ENCODE assay signal across 21 cellular contexts in the genomic region with DNA sequence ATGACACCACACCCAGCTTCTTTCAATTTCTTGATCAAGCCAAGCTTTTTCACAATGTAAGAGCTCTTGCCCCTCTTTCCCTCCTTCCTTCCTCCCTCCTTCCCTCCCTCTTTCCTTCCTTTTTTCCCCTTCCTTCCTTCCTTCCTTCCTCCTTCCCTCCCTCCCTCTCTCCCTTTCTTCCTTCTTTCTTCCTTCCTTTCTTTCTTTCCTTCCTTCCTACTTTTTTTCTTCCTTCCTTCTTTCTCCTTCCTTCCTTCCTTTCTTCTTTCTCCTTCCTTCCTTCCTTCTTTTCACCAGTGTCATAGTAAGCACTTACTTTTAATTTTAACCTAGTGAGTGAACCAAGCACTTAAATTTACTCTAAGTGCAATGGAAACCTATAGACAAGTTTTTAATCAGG. TPM values are rescaled to one million over a fixed set of nuclear protein-coding genes. Genes with fewer than 3 reads are reported as not detected.
DNase-seq lines count a peak whose midpoint lies in the region; ATAC-seq and TF ChIP-seq lines count a peak whose summit lies in the region.
"Had no signal": no experiment of that assay in that cellular context is flagged by ENCODE, and none has a peak within 500 bp of the region (broad histone marks: within the 10 kb centered on the region; RNA-seq: fewer than 3 reads in every experiment).

No MANE protein-coding gene starts in this region.

- H3K27ac Mint-ChIP-seq in stimulated activated naive CD8-positive, alpha-beta T cell treated with anti-CD3 and anti-CD28 coated beads, Interleukin-15, Interleukin-2, amounts not matched to agents 100 ng/mL and 50 ng/mL, for 24 hours, result peak overlapping the region; percentile 41
- H3K27ac Mint-ChIP-seq in stimulated activated naive CD8-positive, alpha-beta T cell treated with anti-CD3 and anti-CD28 coated beads, Interleukin-15, amount 100 ng/mL, for 72 hours, result no peak overlapping the region
- H3K27ac Mint-ChIP-seq in T-cell, result peak overlapping the region; percentile 73 to 90
- peak overlapping the region in 7 of 9 donors; percentile 72 to 98 (median 93) for H3K27ac Mint-ChIP-seq in naive thymus-derived CD4-positive, alpha-beta T cell

- H3K27ac ChIP-seq in naive thymus-derived CD4-positive, alpha-beta T cell (ENCODE audit: low read depth, low read length), result no peak overlapping the region
- H3K27ac ChIP-seq in heart right ventricle, result no peak overlapping the region

- H3K4me1 Mint-ChIP-seq in stimulated activated naive CD8-positive, alpha-beta T cell treated with anti-CD3 and anti-CD28 coated beads, Interleukin-15, Interleukin-2, amounts not matched to agents 100 ng/mL and 50 ng/mL, for 24 hours (ENCODE audit: low read depth), result peaks cover 42% of the 10 kb centered on the region
- H3K4me1 Mint-ChIP-seq in stimulated activated naive CD8-positive, alpha-beta T cell treated with anti-CD3 and anti-CD28 coated beads, Interleukin-15, amount 100 ng/mL, for 72 hours, result peaks cover 38% of the 10 kb centered on the region
- peaks cover 42 to 48% (median 46%) of the 10 kb centered on the region in 3 donors for H3K4me1 Mint-ChIP-seq in T-cell
- peaks cover 26 to 55% (median 40%) of the 10 kb centered on the region in 7 donors for H3K4me1 Mint-ChIP-seq in naive thymus-derived CD4-positive, alpha-beta T cell

- H3K27me3 ChIP-seq in naive thymus-derived CD4-positive, alpha-beta T cell (ENCODE audit: control insufficient read depth in 2 of 2, insufficient read depth in 2 of 2, low read length in 2 of 2), result no peaks in the 10 kb centered on the region
- H3K27me3 ChIP-seq in heart right ventricle, result no peaks in the 10 kb centered on the region

- no peak for TF ChIP-seq CTCF in heart right ventricle (IDR thresholded peaks at IDR 0.05)

- H3K9me3 Mint-ChIP-seq in stimulated activated naive CD8-positive, alpha-beta T cell treated with anti-CD3 and anti-CD28 coated beads, Interleukin-15, Interleukin-2, amounts not matched to agents 100 ng/mL and 50 ng/mL, for 24 hours, result no peaks in the 10 kb centered on the region
- H3K9me3 Mint-ChIP-seq in stimulated activated naive CD8-positive, alpha-beta T cell treated with anti-CD3 and anti-CD28 coated beads, Interleukin-15, amount 100 ng/mL, for 72 hours, result no peaks in the 10 kb centered on the region
- H3K9me3 Mint-ChIP-seq in T-cell, result no peaks in the 10 kb centered on the region
- peaks cover 0 to 7% (median 0%) of the 10 kb centered on the region in 11 donors for H3K9me3 Mint-ChIP-seq in naive thymus-derived CD4-positive, alpha-beta T cell

- H3K36me3 Mint-ChIP-seq in stimulated activated naive CD8-positive, alpha-beta T cell treated with anti-CD3 and anti-CD28 coated beads, Interleukin-15, Interleukin-2, amounts not matched to agents 100 ng/mL and 50 ng/mL, for 24 hours (ENCODE audit: low read depth), result peaks cover 3% of the 10 kb centered on the region
- peaks cover 6% of the 10 kb centered on the region for H3K36me3 Mint-ChIP-seq in T-cell
- H3K36me3 Mint-ChIP-seq in naive thymus-derived CD4-positive, alpha-beta T cell, result peaks cover 6 to 21% (median 12%) of the 10 kb centered on the region in 5 donors

- no peak overlapping the region for H3K4me3 Mint-ChIP-seq in stimulated activated naive CD8-positive, alpha-beta T cell treated with anti-CD3 and anti-CD28 coated beads, Interleukin-15, Interleukin-2, amounts not matched to agents 100 ng/mL and 50 ng/mL, for 24 hours
- H3K4me3 Mint-ChIP-seq in stimulated activated naive CD8-positive, alpha-beta T cell treated with anti-CD3 and anti-CD28 coated beads, Interleukin-15, amount 100 ng/mL, for 72 hours, result no peak overlapping the region
- peak overlapping the region in 1 of 3 donors; percentile 59 for H3K4me3 Mint-ChIP-seq in T-cell
- H3K4me3 Mint-ChIP-seq in naive thymus-derived CD4-positive, alpha-beta T cell, result peak overlapping the region in 6 of 10 donors; percentile 7 to 66 (median 40)
- H3K4me3 Mint-ChIP-seq: CD14-positive monocyte had no signal

- intact Hi-C loops in naive thymus-derived CD4-positive, alpha-beta T cell (cut with micrococcal nuclease), result no loop called here
- intact Hi-C loops in heart right ventricle (cut with DNase I), result no loop called here

- peaks cover 0 to 3% (median 0%) of the 10 kb centered on the region in 3 experiments for H3K36me3 ChIP-seq in naive thymus-derived CD4-positive, alpha-beta T cell (ENCODE audit: control insufficient read depth in 2 of 3, insufficient read depth in 3 of 3, low read length in 3 of 3)
- H3K36me3 ChIP-seq in heart right ventricle, result no peaks in the 10 kb centered on the region

- no peak overlapping the region for H3K4me3 ChIP-seq in naive thymus-derived CD4-positive, alpha-beta T cell (ENCODE audit: low read length)
- no peak overlapping the region for H3K4me3 ChIP-seq in heart right ventricle

- POLR2A ChIA-PET in T-cell (lab: Charles Lee), result no interaction called here
- POLR2A ChIA-PET in naive thymus-derived CD4-positive, alpha-beta T cell (lab: Charles Lee), result interaction anchor here (0.8 to 7.1 kb wide), 2 partner anchors 13 to 21 kb away, joined by 3 to 71 read pairs; a partner anchor contains a TSS

- H3K4me1 ChIP-seq in naive thymus-derived CD4-positive, alpha-beta T cell (ENCODE audit: control insufficient read depth in 2 of 2, insufficient read depth in 2 of 2, low read length in 2 of 2), result peaks cover 27 to 38% of the 10 kb centered on the region in 2 donors
- peaks cover 0 to 42% (median 24%) of the 10 kb centered on the region in 9 donors for H3K4me1 ChIP-seq in heart right ventricle

- CTCF ChIA-PET in T-cell (lab: Charles Lee), result interaction anchor here in 1 of 2 donors (0.7 kb wide), 1 partner anchor 34 kb away, joined by 3 read pairs; no protein-coding TSS in a partner anchor
- CTCF ChIA-PET in naive thymus-derived CD4-positive, alpha-beta T cell (lab: Charles Lee), result interaction anchor here (0.9 kb wide), 1 partner anchor 22 kb away, joined by 4 read pairs; no protein-coding TSS in a partner anchor

- H3K9me3 ChIP-seq in naive thymus-derived CD4-positive, alpha-beta T cell (ENCODE audit: control insufficient read depth in 2 of 3, low read length in 3 of 3), result no peaks in the 10 kb centered on the region
- no peaks in the 10 kb centered on the region for H3K9me3 ChIP-seq in heart right ventricle

- ATAC-seq in stimulated activated naive CD8-positive, alpha-beta T cell treated with anti-CD3 and anti-CD28 coated beads, Interleukin-15, amount 100 ng/mL, for 72 hours, result no peak
- ATAC-seq in T-cell (replicated peaks in 1 of 4) (no peak), heart right ventricle (no peak), HG02970 (IDR thresholded peaks at IDR 0.05; ENCODE audit: low FRiP score, unreplicated experiment) (no peak)
- no peak for ATAC-seq in naive thymus-derived CD4-positive, alpha-beta T cell
- ATAC-seq: HCT116, Right ventricle myocardium inferior had no signal

- no peaks in the 10 kb centered on the region for H3K27me3 Mint-ChIP-seq in stimulated activated naive CD8-positive, alpha-beta T cell treated with anti-CD3 and anti-CD28 coated beads, Interleukin-15, Interleukin-2, amounts not matched to agents 100 ng/mL and 50 ng/mL, for 24 hours
- no peaks in the 10 kb centered on the region for H3K27me3 Mint-ChIP-seq in stimulated activated naive CD8-positive, alpha-beta T cell treated with anti-CD3 and anti-CD28 coated beads, Interleukin-15, amount 100 ng/mL, for 72 hours
- no peaks in the 10 kb centered on the region for H3K27me3 Mint-ChIP-seq in T-cell
- no peaks in the 10 kb centered on the region for H3K27me3 Mint-ChIP-seq in naive thymus-derived CD4-positive, alpha-beta T cell

- no peak for DNase-seq in stimulated activated naive CD8-positive, alpha-beta T cell treated with anti-CD3 and anti-CD28 coated beads, Interleukin-15, amount 100 ng/mL, for 72 hours
- DNase-seq in T-cell (no peak), heart right ventricle (no peak), CD1c-positive myeloid dendritic cell (ENCODE audit: extremely low spot score) (no peak)
- no peak for DNase-seq in naive thymus-derived CD4-positive, alpha-beta T cell
- DNase-seq: ACHN; DMS53; EL; GOT3; KG1; MV-4-11; NCI-H1694 treated with DMSO at 0.1 percent for 48 hours; NCI-H2107; NCI-H510A; NCI-H748 treated with DMSO at 0.1 percent for 48 hours; NK-92 treated with Interleukin-12 subunit alpha and Interleukin-12 subunit beta, amount 100 ng/mL, for 24 hours had no signal

RNA-seq across cellular contexts. Expression of a gene that starts 21.2 kb away (rescaled TPM):
- 10 to 100 TPM; 39.8 to 87.4 (median 44.6) TPM for total RNA-seq in T-cell
- 10 to 100 TPM; 48.8 to 80.1 (median 54.4) TPM for total RNA-seq in naive thymus-derived CD4-positive, alpha-beta T cell
- 1 to 10 TPM; 2.4 to 5.1 TPM for polyA plus RNA-seq in naive thymus-derived CD4-positive, alpha-beta T cell
- 10 to 100 TPM; 53.1 to 77.8 (median 66.6) TPM for total RNA-seq in heart right ventricle
- polyA plus RNA-seq in heart right ventricle, result 10 to 100 TPM; 36.1 to 38.1 TPM

Comparison
In these comparisons a context has a peak if more than half of its experiments do, and no peak if none do; other contexts are left out.
1. H3K27ac Mint-ChIP-seq: peak in stimulated activated naive CD8-positive, alpha-beta T cell treated with anti-CD3 and anti-CD28 coated beads, Interleukin-15, Interleukin-2, amounts not matched to agents 100 ng/mL and 50 ng/mL, for 24 hours (single experiment), T-cell (2 of 2) and naive thymus-derived CD4-positive, alpha-beta T cell (7 of 9); none in stimulated activated naive CD8-positive, alpha-beta T cell treated with anti-CD3 and anti-CD28 coated beads, Interleukin-15, amount 100 ng/mL, for 72 hours (0 of 2).
2. H3K4me3 Mint-ChIP-seq: peak in naive thymus-derived CD4-positive, alpha-beta T cell (6 of 10); none in stimulated activated naive CD8-positive, alpha-beta T cell treated with anti-CD3 and anti-CD28 coated beads, Interleukin-15, Interleukin-2, amounts not matched to agents 100 ng/mL and 50 ng/mL, for 24 hours (single experiment) and stimulated activated naive CD8-positive, alpha-beta T cell treated with anti-CD3 and anti-CD28 coated beads, Interleukin-15, amount 100 ng/mL, for 72 hours (0 of 2).